ENCODE assay signal across 1 cellular context in the genomic region with DNA sequence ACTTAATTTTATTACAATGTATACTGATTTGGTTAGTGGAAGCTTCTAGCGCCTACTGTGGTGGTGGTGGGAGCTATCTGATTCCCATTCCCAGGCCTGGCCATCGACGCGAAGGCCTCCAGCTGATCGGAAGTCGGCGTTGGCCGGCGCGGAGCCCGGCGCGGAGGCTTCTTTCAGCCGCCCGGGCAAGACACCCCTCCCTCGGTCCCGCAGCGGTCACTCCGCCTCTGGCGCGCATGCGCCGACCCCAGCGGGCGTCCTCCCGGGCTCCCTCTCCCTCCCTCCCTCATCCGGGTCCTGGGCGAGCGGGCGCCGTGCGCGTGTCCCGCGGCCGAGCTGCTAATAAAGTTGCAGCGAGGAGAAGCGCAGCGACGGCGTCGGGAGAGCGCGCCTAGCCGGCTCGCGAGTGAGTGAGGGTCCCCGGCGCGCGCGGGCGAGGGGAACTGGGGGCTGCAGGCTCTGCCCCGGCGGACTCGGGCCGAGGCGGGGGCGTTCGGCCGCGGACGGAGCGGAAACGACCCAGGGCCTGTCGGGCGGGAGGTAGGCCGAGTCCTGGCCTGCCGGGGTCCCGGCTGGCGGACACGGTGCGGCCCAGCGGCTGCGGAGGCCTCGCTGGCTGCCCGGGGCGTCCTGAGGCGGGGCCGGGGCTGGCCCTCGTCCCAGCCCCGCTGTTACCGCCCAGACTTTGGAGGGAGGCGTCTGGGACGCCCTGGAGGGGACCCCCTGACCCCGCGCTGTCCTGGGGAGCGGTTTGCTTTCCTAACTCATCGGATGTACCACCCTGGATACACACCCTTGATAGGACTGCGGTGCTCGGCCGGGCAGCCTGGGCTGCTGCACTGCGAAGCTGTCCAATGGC.
A peak's percentile ranks its signal among the peaks of the same experiment; 100 is the strongest.
TF ChIP-seq lines count a peak whose summit lies in the region.

Gene SMAD5 (plus strand): TSS at position 289 of the 859 bp plus-strand sequence. CDS start 20,916 bp downstream, outside the sequence.

TF ChIP-seq in HepG2, 621 proteins besides CTCF, POLR2A, EP300 and RAD21 (continued from another document and continues in another):
- TF ChIP-seq NFE2L1 (CRISPR knock-in tag; IDR thresholded peaks at IDR 0.05; ENCODE audit: borderline replicate concordance) (no peak), GABPB1 (CRISPR knock-in tag; IDR thresholded peaks at IDR 0.05) (peak; percentile 86), ZNF274 (CRISPR knock-in tag; IDR thresholded peaks at IDR 0.05) (peak; percentile 54; the same call in 1 of the 2 replicates), ZNF619 (CRISPR knock-in tag; IDR thresholded peaks at IDR 0.05) (peak; percentile 81; the same call in 1 of the 2 replicates), STAG1 (CRISPR knock-in tag; IDR thresholded peaks at IDR 0.05) (no peak), ZNF749 (CRISPR knock-in tag; IDR thresholded peaks at IDR 0.05; ENCODE audit: borderline replicate concordance) (0 out of 2 replicates have a peak, but pooled peaks have one; percentile 28), FLYWCH1 (CRISPR knock-in tag; IDR thresholded peaks at IDR 0.05) (no peak), MYNN (CRISPR knock-in tag; IDR thresholded peaks at IDR 0.05; ENCODE audit: low read depth) (no peak), KDM5A (IDR thresholded peaks at IDR 0.05; ENCODE audit: borderline replicate concordance, low read length) (peak; percentile 92), SOX5 (CRISPR knock-in tag; IDR thresholded peaks at IDR 0.05; ENCODE audit: borderline replicate concordance) (no peak), NFKB2 (CRISPR knock-in tag; IDR thresholded peaks at IDR 0.05; ENCODE audit: borderline replicate concordance) (peak; percentile 92; the same call in 1 of the 2 replicates), SUZ12 (IDR thresholded peaks at IDR 0.05; ENCODE audit: low read depth, low read length) (no peak), HNF1B (CRISPR knock-in tag; IDR thresholded peaks at IDR 0.05) (peak; percentile 67; the same call in 1 of the 2 replicates), EZH2 (conservative IDR thresholded peaks at IDR 0.05; ENCODE audit: low read depth, low read length) (no peak), TGIF2 (CRISPR knock-in tag; IDR thresholded peaks at IDR 0.05) (peak; percentile 43), ZNF451 (CRISPR knock-in tag; IDR thresholded peaks at IDR 0.05) (peak; percentile 77; the same call in 1 of the 2 replicates), MIXL1 (CRISPR knock-in tag; IDR thresholded peaks at IDR 0.05) (peak; percentile 79), JARID2 (CRISPR knock-in tag; IDR thresholded peaks at IDR 0.05; ENCODE audit: insufficient replicate concordance) (no peak), ZNF75D (CRISPR knock-in tag; IDR thresholded peaks at IDR 0.05; ENCODE audit: borderline replicate concordance) (no peak), ZIK1 (CRISPR knock-in tag; IDR thresholded peaks at IDR 0.05; ENCODE audit: borderline replicate concordance, low read depth) (0 out of 2 replicates have a peak, but pooled peaks have one; percentile 33), THYN1 (CRISPR knock-in tag; IDR thresholded peaks at IDR 0.05; ENCODE audit: borderline replicate concordance, low read depth) (no peak), TFDP2 (CRISPR knock-in tag; IDR thresholded peaks at IDR 0.05) (peak; percentile 93), FOXA3 (CRISPR knock-in tag; IDR thresholded peaks at IDR 0.05) (peak; percentile 70), ZNF160 (CRISPR knock-in tag; IDR thresholded peaks at IDR 0.05) (0 out of 2 replicates have a peak, but pooled peaks have one; percentile 14), ZNF260 (CRISPR knock-in tag; IDR thresholded peaks at IDR 0.05; ENCODE audit: borderline replicate concordance, low read depth) (no peak), EEA1 (CRISPR knock-in tag; IDR thresholded peaks at IDR 0.05; ENCODE audit: borderline replicate concordance) (peak; percentile 88; the same call in 1 of the 2 replicates), ONECUT2 (CRISPR knock-in tag; IDR thresholded peaks at IDR 0.05) (no peak), NR2F1 (CRISPR knock-in tag; IDR thresholded peaks at IDR 0.05) (no peak), ARNT (IDR thresholded peaks at IDR 0.05) (no peak), ZNF496 (CRISPR knock-in tag; IDR thresholded peaks at IDR 0.05; ENCODE audit: insufficient replicate concordance) (no peak), ZBTB43 (CRISPR knock-in tag; conservative IDR thresholded peaks at IDR 0.05) (peak; percentile 73), ARID2 (CRISPR knock-in tag; IDR thresholded peaks at IDR 0.05; ENCODE audit: borderline replicate concordance) (0 out of 2 replicates have a peak, but pooled peaks have one; percentile 11), GTF3A (CRISPR knock-in tag; conservative IDR thresholded peaks at IDR 0.05) (peak; percentile 83; the same call in 1 of the 2 replicates), AKNA (CRISPR knock-in tag; IDR thresholded peaks at IDR 0.05; ENCODE audit: borderline replicate concordance) (no peak), SNRNP70 (IDR thresholded peaks at IDR 0.05; ENCODE audit: low read depth, low read length) (no peak), EHMT2 (IDR thresholded peaks at IDR 0.05; ENCODE audit: borderline replicate concordance, low read depth, low read length) (no peak)
- TF ChIP-seq, protein P1, sequence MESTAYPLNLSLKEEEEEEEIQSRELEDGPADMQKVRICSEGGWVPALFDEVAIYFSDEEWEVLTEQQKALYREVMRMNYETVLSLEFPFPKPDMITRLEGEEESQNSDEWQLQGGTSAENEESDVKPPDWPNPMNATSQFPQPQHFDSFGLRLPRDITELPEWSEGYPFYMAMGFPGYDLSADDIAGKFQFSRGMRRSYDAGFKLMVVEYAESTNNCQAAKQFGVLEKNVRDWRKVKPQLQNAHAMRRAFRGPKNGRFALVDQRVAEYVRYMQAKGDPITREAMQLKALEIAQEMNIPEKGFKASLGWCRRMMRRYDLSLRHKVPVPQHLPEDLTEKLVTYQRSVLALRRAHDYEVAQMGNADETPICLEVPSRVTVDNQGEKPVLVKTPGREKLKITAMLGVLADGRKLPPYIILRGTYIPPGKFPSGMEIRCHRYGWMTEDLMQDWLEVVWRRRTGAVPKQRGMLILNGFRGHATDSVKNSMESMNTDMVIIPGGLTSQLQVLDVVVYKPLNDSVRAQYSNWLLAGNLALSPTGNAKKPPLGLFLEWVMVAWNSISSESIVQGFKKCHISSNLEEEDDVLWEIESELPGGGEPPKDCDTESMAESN (CRISPR knock-in tag; conservative IDR thresholded peaks at IDR 0.05), result peak; percentile 95
- TF ChIP-seq, protein P2, sequence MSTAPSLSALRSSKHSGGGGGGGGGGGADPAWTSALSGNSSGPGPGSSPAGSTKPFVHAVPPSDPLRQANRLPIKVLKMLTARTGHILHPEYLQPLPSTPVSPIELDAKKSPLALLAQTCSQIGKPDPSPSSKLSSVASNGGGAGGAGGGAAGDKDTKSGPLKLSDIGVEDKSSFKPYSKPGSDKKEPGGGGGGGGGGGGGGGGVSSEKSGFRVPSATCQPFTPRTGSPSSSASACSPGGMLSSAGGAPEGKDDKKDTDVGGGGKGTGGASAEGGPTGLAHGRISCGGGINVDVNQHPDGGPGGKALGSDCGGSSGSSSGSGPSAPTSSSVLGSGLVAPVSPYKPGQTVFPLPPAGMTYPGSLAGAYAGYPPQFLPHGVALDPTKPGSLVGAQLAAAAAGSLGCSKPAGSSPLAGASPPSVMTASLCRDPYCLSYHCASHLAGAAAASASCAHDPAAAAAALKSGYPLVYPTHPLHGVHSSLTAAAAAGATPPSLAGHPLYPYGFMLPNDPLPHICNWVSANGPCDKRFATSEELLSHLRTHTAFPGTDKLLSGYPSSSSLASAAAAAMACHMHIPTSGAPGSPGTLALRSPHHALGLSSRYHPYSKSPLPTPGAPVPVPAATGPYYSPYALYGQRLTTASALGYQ (CRISPR knock-in tag; IDR thresholded peaks at IDR 0.05), result no peak
- TF ChIP-seq, protein P3, sequence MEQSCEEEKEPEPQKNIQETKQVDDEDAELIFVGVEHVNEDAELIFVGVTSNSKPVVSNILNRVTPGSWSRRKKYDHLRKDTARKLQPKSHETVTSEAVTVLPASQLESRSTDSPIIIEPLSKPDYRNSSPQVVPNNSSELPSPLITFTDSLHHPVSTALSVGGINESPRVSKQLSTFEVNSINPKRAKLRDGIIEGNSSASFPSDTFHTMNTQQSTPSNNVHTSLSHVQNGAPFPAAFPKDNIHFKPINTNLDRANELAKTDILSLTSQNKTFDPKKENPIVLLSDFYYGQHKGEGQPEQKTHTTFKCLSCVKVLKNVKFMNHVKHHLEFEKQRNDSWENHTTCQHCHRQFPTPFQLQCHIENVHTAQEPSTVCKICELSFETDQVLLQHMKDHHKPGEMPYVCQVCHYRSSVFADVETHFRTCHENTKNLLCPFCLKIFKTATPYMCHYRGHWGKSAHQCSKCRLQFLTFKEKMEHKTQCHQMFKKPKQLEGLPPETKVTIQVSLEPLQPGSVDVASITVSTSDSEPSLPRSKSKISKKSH (CRISPR knock-in tag; IDR thresholded peaks at IDR 0.05; ENCODE audit: borderline replicate concordance), result peak; percentile 72; the same call in 1 of the 2 replicates
- TF ChIP-seq, protein P4, sequence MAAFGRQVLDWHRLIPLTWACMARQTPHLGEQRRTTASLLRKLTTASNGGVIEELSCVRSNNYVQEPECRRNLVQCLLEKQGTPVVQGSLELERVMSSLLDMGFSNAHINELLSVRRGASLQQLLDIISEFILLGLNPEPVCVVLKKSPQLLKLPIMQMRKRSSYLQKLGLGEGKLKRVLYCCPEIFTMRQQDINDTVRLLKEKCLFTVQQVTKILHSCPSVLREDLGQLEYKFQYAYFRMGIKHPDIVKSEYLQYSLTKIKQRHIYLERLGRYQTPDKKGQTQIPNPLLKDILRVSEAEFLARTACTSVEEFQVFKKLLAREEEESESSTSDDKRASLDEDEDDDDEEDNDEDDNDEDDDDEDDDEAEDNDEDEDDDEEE (CRISPR knock-in tag; IDR thresholded peaks at IDR 0.05), result no peak
- TF ChIP-seq, protein P5, sequence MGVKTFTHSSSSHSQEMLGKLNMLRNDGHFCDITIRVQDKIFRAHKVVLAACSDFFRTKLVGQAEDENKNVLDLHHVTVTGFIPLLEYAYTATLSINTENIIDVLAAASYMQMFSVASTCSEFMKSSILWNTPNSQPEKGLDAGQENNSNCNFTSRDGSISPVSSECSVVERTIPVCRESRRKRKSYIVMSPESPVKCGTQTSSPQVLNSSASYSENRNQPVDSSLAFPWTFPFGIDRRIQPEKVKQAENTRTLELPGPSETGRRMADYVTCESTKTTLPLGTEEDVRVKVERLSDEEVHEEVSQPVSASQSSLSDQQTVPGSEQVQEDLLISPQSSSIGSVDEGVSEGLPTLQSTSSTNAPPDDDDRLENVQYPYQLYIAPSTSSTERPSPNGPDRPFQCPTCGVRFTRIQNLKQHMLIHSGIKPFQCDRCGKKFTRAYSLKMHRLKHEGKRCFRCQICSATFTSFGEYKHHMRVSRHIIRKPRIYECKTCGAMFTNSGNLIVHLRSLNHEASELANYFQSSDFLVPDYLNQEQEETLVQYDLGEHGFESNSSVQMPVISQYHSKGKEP (CRISPR knock-in tag; IDR thresholded peaks at IDR 0.05), result no peak
